1 cellular context compared by ENCODE assay signal in genomic region chr6:42989923-42990322, GRCh38.
TF ChIP-seq lines count a peak whose summit lies in the region.

No MANE protein-coding gene starts in this region.

TF ChIP-seq in IMR-90, 13 proteins besides CTCF, POLR2A, EP300 and RAD21:
- TF ChIP-seq CEBPB (IDR thresholded peaks at IDR 0.05; ENCODE audit: low read depth, low read length), result no peak
